1 cellular context compared by ENCODE assay signal in genomic region chr9:35593581-35593980, GRCh38.
TF ChIP-seq lines count a peak whose summit lies in the region.

No MANE protein-coding gene starts in this region.

TF ChIP-seq in HepG2, 621 proteins besides CTCF, POLR2A, EP300 and RAD21:
- TF ChIP-seq, protein P1, sequence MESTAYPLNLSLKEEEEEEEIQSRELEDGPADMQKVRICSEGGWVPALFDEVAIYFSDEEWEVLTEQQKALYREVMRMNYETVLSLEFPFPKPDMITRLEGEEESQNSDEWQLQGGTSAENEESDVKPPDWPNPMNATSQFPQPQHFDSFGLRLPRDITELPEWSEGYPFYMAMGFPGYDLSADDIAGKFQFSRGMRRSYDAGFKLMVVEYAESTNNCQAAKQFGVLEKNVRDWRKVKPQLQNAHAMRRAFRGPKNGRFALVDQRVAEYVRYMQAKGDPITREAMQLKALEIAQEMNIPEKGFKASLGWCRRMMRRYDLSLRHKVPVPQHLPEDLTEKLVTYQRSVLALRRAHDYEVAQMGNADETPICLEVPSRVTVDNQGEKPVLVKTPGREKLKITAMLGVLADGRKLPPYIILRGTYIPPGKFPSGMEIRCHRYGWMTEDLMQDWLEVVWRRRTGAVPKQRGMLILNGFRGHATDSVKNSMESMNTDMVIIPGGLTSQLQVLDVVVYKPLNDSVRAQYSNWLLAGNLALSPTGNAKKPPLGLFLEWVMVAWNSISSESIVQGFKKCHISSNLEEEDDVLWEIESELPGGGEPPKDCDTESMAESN (CRISPR knock-in tag; conservative IDR thresholded peaks at IDR 0.05) = no peak
- TF ChIP-seq ZNF160 (CRISPR knock-in tag; IDR thresholded peaks at IDR 0.05) (0 out of 2 replicates have a peak, but pooled peaks have one; percentile 9), ZNF136 (CRISPR knock-in tag; IDR thresholded peaks at IDR 0.05; ENCODE audit: low read depth) (peak; percentile 96; the same call in 1 of the 2 replicates), HOXA7 (CRISPR knock-in tag; IDR thresholded peaks at IDR 0.05) (no peak), ZNF615 (CRISPR knock-in tag; IDR thresholded peaks at IDR 0.05; ENCODE audit: borderline replicate concordance) (no peak), KLF6 (CRISPR knock-in tag; IDR thresholded peaks at IDR 0.05) (no peak), HDAC2 (CRISPR knock-in tag; IDR thresholded peaks at IDR 0.05) (no peak)
